In the genomic region with DNA sequence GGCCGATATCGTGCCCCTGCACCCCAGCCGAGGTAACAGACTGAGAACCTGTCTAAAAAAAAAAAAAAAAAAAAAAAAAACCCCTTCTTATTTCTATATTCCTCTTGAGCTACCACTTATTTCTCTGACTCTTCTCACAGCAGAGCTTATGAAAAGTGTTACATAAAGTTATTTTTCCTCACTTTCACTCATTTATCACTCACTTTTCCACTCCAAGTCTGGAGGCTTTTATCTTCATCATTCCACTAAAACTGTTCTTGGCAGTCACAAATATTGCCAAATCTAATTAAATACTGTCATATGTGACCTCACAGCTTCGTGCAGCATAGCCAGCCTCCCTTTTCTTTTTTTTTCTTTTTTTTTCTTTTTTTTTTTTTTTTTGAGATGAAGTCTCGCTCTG, we compare ENCODE assay signal across 35 cellular contexts.
A peak's percentile ranks its signal among the peaks of the same experiment; 100 is the strongest.
DNase-seq lines count a peak whose midpoint lies in the region; ATAC-seq and TF ChIP-seq lines count a peak whose summit lies in the region.
"Had no signal": no experiment of that assay in that cellular context is flagged by ENCODE, and none has a peak within 500 bp of the region (broad histone marks: within the 10 kb centered on the region; RNA-seq: fewer than 3 reads in every experiment).

No MANE protein-coding gene starts in this region.

- H3K9me3 Mint-ChIP-seq in T-cell: no peaks in the 10 kb centered on the region
- H3K9me3 Mint-ChIP-seq: CD14-positive monocyte; CD4-positive, alpha-beta memory T cell; CD4-positive, alpha-beta T cell; CD8-positive, alpha-beta memory T cell; CD8-positive, alpha-beta T cell had no signal

- POLR2A ChIA-PET in HEK293T (lab: Yijun Ruan, JAX) (no interaction called here), SK-N-SH (lab: Yijun Ruan, JAX) (no interaction called here), T-cell (lab: Charles Lee) (interaction anchor here in 1 of 2 donors (0.7 kb wide), 1 partner anchor 8 kb away, joined by 12 read pairs; no protein-coding TSS in a partner anchor)

- no peaks in the 10 kb centered on the region for H3K9me2 ChIP-seq in SK-N-SH

- H3K4me2 ChIP-seq in SK-N-SH: no peak overlapping the region
- H3K4me2 ChIP-seq: A549; BLaER1; BLaER1 treated with 17β-estradiol and CSF1 and Interleukin-3, amounts not matched to agents 10 nM and 100 nM had no signal

- no peaks in the 10 kb centered on the region for H3K36me3 Mint-ChIP-seq in T-cell
- H3K36me3 Mint-ChIP-seq: CD14-positive monocyte; CD4-positive, CD25-positive, alpha-beta regulatory T cell; CD8-positive, alpha-beta T cell had no signal

- no peaks in the 10 kb centered on the region for H3K27me3 ChIP-seq in SK-N-SH (ENCODE audit: insufficient read depth)
- H3K27me3 ChIP-seq: BLaER1; BLaER1 treated with 17β-estradiol and CSF1 and Interleukin-3, amounts not matched to agents 10 nM and 100 nM had no signal

- CTCF ChIA-PET in HEK293T (lab: Yijun Ruan, JAX) (interaction anchor here (0.6 to 1.3 kb wide), 3 partner anchors 164 to 1780 kb away, joined by 3 to 5 read pairs (median 4); no protein-coding TSS in a partner anchor), SK-N-SH (lab: Yijun Ruan, JAX) (interaction anchor here (1.2 to 9.8 kb wide), 5 partner anchors 142 to 430 kb away, joined by 3 to 120 read pairs (median 3); a partner anchor contains a TSS), T-cell (lab: Charles Lee) (interaction anchor here (0.6 to 1.6 kb wide), 9 partner anchors 16 to 989 kb away, joined by 3 to 8 read pairs (median 6); no protein-coding TSS in a partner anchor)

- H3K4me1 ChIP-seq in SK-N-SH (ENCODE audit: control insufficient read depth in 1 of 2, insufficient read depth in 2 of 2, low read depth in 1 of 2, low read length in 1 of 2): no peaks in the 10 kb centered on the region
- H3K4me1 ChIP-seq: A549, BE2C, Caco-2 had no signal

- no peak for TF ChIP-seq RAD21 in SK-N-SH (IDR thresholded peaks at IDR 0.05; ENCODE audit: low read length)

- DNase-seq in HEK293T (ENCODE audit: extremely low spot score) (no peak), SK-N-DZ (ENCODE audit: low spot score) (peak; percentile 16), SK-N-SH (peak; percentile 36), NCI-H2196 (lab: John Stamatoyannopoulos, UW; ENCODE audit: unreplicated experiment) (no peak), T-cell (no peak), T1000 (lab: John Stamatoyannopoulos, UW) (no peak)
- DNase-seq: 8988T; ACHN; AML-193; BE2C; C1 segment of cervical spinal cord; Caco-2; Calu3; CD4-positive, alpha-beta memory T cell; CD4-positive, alpha-beta T cell; CD4-positive, CD25-positive, alpha-beta regulatory T cell; CD8-positive, alpha-beta memory T cell; CD8-positive, alpha-beta T cell; COR-L47; DMS 273 treated with DMSO at 0.1 percent for 48 hours; DMS153; DMS53; DMS79; DMS79 treated with DMSO at 0.1 percent for 48 hours; DND-41; EL had no signal

- ATAC-seq in SK-N-SH treated with all-trans-retinoic acid at 6 μM for 48 hours: no peak
- no peak for ATAC-seq in GM21360 (IDR thresholded peaks at IDR 0.05; ENCODE audit: unreplicated experiment)
- ATAC-seq in T-cell (replicated peaks in 1 of 4): no peak
- ATAC-seq: A549; CD8-positive, alpha-beta T cell had no signal

- no peak overlapping the region for H2AFZ ChIP-seq in SK-N-SH (ENCODE audit: low read depth)

- no peaks in the 10 kb centered on the region for H3K79me2 ChIP-seq in SK-N-SH (ENCODE audit: insufficient read depth)

- H3K9me3 ChIP-seq in SK-N-SH: no peaks in the 10 kb centered on the region; the same call in 1 of the 2 replicates
- H3K9me3 ChIP-seq: A549; BE2C; BLaER1; BLaER1 treated with 17β-estradiol and CSF1 and Interleukin-3, amounts not matched to agents 10 nM and 100 nM; Caco-2 had no signal

- 66% methylated on average over 5 of the region's 5 CpGs for WGBS in SK-N-SH (ENCODE audit: low lambda C conversion rate)

- no peak overlapping the region for H3K9ac ChIP-seq in SK-N-SH
- H3K9ac ChIP-seq: BLaER1; BLaER1 treated with 17β-estradiol and CSF1 and Interleukin-3, amounts not matched to agents 10 nM and 100 nM had no signal

- H3K4me3 Mint-ChIP-seq in T-cell: no peak overlapping the region
- H3K4me3 Mint-ChIP-seq: B cell; CD14-positive monocyte; CD4-positive, alpha-beta memory T cell; CD4-positive, alpha-beta T cell; CD4-positive, CD25-positive, alpha-beta regulatory T cell; CD8-positive, alpha-beta memory T cell; CD8-positive, alpha-beta T cell had no signal

- H4K20me1 ChIP-seq in SK-N-SH (ENCODE audit: insufficient read depth): no peaks in the 10 kb centered on the region
- H4K20me1 ChIP-seq: BLaER1; BLaER1 treated with 17β-estradiol and CSF1 and Interleukin-3, amounts not matched to agents 10 nM and 100 nM had no signal

- H3K36me3 ChIP-seq in SK-N-SH (replicated peaks in 1 of 2; ENCODE audit: control insufficient read depth in 1 of 2, insufficient read depth in 2 of 2, low read length in 1 of 2): no peaks in the 10 kb centered on the region
- H3K36me3 ChIP-seq: BE2C; BLaER1; BLaER1 treated with 17β-estradiol and CSF1 and Interleukin-3, amounts not matched to agents 10 nM and 100 nM had no signal

- no peak for TF ChIP-seq CTCF in SK-N-SH (IDR thresholded peaks at IDR 0.05)

- no peak overlapping the region for H3K27ac Mint-ChIP-seq in T-cell
- H3K27ac Mint-ChIP-seq: B cell; CD14-positive monocyte; CD4-positive, alpha-beta memory T cell; CD4-positive, alpha-beta T cell; CD8-positive, alpha-beta memory T cell; CD8-positive, alpha-beta T cell had no signal

- H3K27ac ChIP-seq in SK-N-SH (ENCODE audit: low read depth in 2 of 2, low read length in 1 of 2): no peak overlapping the region
- H3K27ac ChIP-seq: 22Rv1; A549; BLaER1; BLaER1 treated with 17β-estradiol and CSF1 and Interleukin-3, amounts not matched to agents 10 nM and 100 nM; C4-2B had no signal

- H3K4me1 Mint-ChIP-seq in T-cell: no peaks in the 10 kb centered on the region
- H3K4me1 Mint-ChIP-seq: CD14-positive monocyte; CD4-positive, alpha-beta memory T cell; CD8-positive, alpha-beta memory T cell had no signal

- TF ChIP-seq EP300 in SK-N-SH (IDR thresholded peaks at IDR 0.05; ENCODE audit: borderline replicate concordance in 1 of 2, low read depth in 1 of 2, low read length in 1 of 2): no peak

- H3K4me3 ChIP-seq in SK-N-SH (ENCODE audit: low read depth in 2 of 2, low read length in 1 of 2): no peak overlapping the region
- H3K4me3 ChIP-seq: A549; BLaER1; BLaER1 treated with 17β-estradiol and CSF1 and Interleukin-3, amounts not matched to agents 10 nM and 100 nM had no signal

- no peaks in the 10 kb centered on the region for H3F3A ChIP-seq in SK-N-SH (replicated peaks; ENCODE audit: insufficient read depth)

- peaks cover 0 to 1% of the 10 kb centered on the region in 2 donors for H3K27me3 Mint-ChIP-seq in T-cell
- H3K27me3 Mint-ChIP-seq: CD4-positive, alpha-beta memory T cell; CD4-positive, alpha-beta T cell; CD8-positive, alpha-beta memory T cell had no signal

TF ChIP-seq in HEK293T, 16 proteins besides CTCF, POLR2A, EP300 and RAD21:
- TF ChIP-seq BHLHE40 (IDR thresholded peaks at IDR 0.05; ENCODE audit: borderline replicate concordance) (no peak), ZNF384 (IDR thresholded peaks at IDR 0.05) (peak; percentile 60; the same call in 1 of the 2 replicates)
TF ChIP-seq in HEK293T: peak in this region for 1.

TF ChIP-seq in SK-N-SH, 30 proteins besides CTCF, POLR2A, EP300 and RAD21 (continues in another document):
- TF ChIP-seq, protein P1, sequence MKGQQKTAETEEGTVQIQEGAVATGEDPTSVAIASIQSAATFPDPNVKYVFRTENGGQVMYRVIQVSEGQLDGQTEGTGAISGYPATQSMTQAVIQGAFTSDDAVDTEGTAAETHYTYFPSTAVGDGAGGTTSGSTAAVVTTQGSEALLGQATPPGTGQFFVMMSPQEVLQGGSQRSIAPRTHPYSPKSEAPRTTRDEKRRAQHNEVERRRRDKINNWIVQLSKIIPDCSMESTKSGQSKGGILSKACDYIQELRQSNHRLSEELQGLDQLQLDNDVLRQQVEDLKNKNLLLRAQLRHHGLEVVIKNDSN (IDR thresholded peaks at IDR 0.05; ENCODE audit: borderline replicate concordance, low read depth): no peak
- no peak for TF ChIP-seq GABPA (IDR thresholded peaks at IDR 0.05; ENCODE audit: low read depth)
- TF ChIP-seq NFIC (IDR thresholded peaks at IDR 0.05; ENCODE audit: borderline replicate concordance): no peak
- no peak for TF ChIP-seq RFX5 (IDR thresholded peaks at IDR 0.05; ENCODE audit: low read length)

TF ChIP-seq in SK-N-SH treated with all-trans-retinoic acid at 6 μM for 48 hours, 23 proteins besides CTCF, POLR2A, EP300 and RAD21:
- no peak for TF ChIP-seq ESRRG (CRISPR knock-in tag; IDR thresholded peaks at IDR 0.05)
- no peak for TF ChIP-seq SNAI2 (CRISPR knock-in tag; IDR thresholded peaks at IDR 0.05)
- TF ChIP-seq, protein P2, sequence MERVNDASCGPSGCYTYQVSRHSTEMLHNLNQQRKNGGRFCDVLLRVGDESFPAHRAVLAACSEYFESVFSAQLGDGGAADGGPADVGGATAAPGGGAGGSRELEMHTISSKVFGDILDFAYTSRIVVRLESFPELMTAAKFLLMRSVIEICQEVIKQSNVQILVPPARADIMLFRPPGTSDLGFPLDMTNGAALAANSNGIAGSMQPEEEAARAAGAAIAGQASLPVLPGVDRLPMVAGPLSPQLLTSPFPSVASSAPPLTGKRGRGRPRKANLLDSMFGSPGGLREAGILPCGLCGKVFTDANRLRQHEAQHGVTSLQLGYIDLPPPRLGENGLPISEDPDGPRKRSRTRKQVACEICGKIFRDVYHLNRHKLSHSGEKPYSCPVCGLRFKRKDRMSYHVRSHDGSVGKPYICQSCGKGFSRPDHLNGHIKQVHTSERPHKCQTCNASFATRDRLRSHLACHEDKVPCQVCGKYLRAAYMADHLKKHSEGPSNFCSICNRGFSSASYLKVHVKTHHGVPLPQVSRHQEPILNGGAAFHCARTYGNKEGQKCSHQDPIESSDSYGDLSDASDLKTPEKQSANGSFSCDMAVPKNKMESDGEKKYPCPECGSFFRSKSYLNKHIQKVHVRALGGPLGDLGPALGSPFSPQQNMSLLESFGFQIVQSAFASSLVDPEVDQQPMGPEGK (CRISPR knock-in tag; IDR thresholded peaks at IDR 0.05; ENCODE audit: borderline replicate concordance): no peak
- no peak for TF ChIP-seq ZNF70 (CRISPR knock-in tag; IDR thresholded peaks at IDR 0.05)
- no peak for TF ChIP-seq RARB (CRISPR knock-in tag; IDR thresholded peaks at IDR 0.05)
- TF ChIP-seq ISL1 (CRISPR knock-in tag; IDR thresholded peaks at IDR 0.05): peak; percentile 55
- TF ChIP-seq ZFP30 (CRISPR knock-in tag; IDR thresholded peaks at IDR 0.05): no peak

Comparison
In these comparisons a context has a peak if more than half of its experiments do, and no peak if none do; other contexts are left out.
1. DNase-seq: peak in SK-N-DZ (single experiment) and SK-N-SH (single experiment); none in HEK293T (single experiment), NCI-H2196 (single experiment), T-cell (0 of 34) and T1000 (single experiment).